19 cellular contexts compared by ENCODE assay signal in the genomic region with DNA sequence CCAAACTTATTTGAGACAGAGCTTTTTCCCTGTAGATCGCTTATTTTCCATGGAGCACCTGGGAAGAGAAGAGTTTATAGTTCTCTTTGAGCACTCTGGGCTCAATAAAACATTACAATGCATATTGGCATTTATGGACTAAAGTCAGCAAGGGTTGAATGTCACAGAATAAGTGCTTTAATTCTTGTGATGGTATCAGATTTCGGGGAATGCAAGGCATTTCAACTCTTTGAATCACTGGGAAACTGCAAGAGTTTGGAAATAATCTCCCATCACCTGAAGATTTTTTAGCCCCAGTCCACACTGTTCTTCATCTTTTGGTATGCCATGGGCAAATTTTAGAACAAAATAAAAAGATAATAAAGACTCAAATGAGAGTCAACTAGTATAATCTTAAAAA.
"Had no signal": no experiment of that assay in that cellular context is flagged by ENCODE, and none has a peak within 500 bp of the region (broad histone marks: within the 10 kb centered on the region; RNA-seq: fewer than 3 reads in every experiment).

No MANE protein-coding gene starts in this region.

- H3K27ac Mint-ChIP-seq: IgD-negative memory B cell had no signal

- ATAC-seq: SK-N-SH treated with all-trans-retinoic acid at 6 μM for 48 hours had no signal

- DNase-seq: KBM-7, MM.1S, NCI-H1092 treated with DMSO at 0.1 percent for 48 hours, NCI-H1436, NCI-H1694, NCI-H187 treated with DMSO at 0.1 percent for 48 hours, NCI-H2029 treated with DMSO at 0.1 percent for 48 hours, NCI-H2171, NCI-H226, NCI-H446, NCI-H510A, NCI-H524 treated with DMSO at 0.1 percent for 48 hours, NCI-H69, NCI-H774, Right ventricle myocardium superior, RPMI8226 had no signal

- H3K27ac ChIP-seq: HL-60 had no signal

- H3K36me3 Mint-ChIP-seq: IgD-negative memory B cell had no signal

- H3K4me3 Mint-ChIP-seq: IgD-negative memory B cell had no signal
